9 cellular contexts compared by ENCODE assay signal in genomic region chr10:32943395-32943794, GRCh38. TPM values are rescaled to one million over a fixed set of nuclear protein-coding genes. Genes with fewer than 3 reads are reported as not detected.
A peak's percentile ranks its signal among the peaks of the same experiment; 100 is the strongest.
DNase-seq lines count a peak whose midpoint lies in the region; ATAC-seq and TF ChIP-seq lines count a peak whose summit lies in the region.
"Had no signal": no experiment of that assay in that cellular context is flagged by ENCODE, and none has a peak within 500 bp of the region (broad histone marks: within the 10 kb centered on the region; RNA-seq: fewer than 3 reads in every experiment).

No MANE protein-coding gene starts in this region.

- no peak overlapping the region for H3K4ac ChIP-seq in mesenchymal stem cell (ENCODE audit: low read depth in 1 of 2, low read length in 2 of 2)

- no peak overlapping the region for H3K14ac ChIP-seq in mesenchymal stem cell (ENCODE audit: low read length in 2 of 2)

- no peak overlapping the region for H2AK5ac ChIP-seq in mesenchymal stem cell (ENCODE audit: low read length, severe bottlenecking)

- H3K27ac ChIP-seq in mesenchymal stem cell (ENCODE audit: low read length, poor library complexity, severe bottlenecking): peak overlapping the region; percentile 21

- TF ChIP-seq POLR2A in erythroblast (IDR thresholded peaks at IDR 0.05; ENCODE audit: low read length): no peak

- peaks cover 26% of the 10 kb centered on the region for H3K4me1 ChIP-seq in mesenchymal stem cell (ENCODE audit: control insufficient read depth, insufficient read depth, low read depth, low read length)

- H2BK12ac ChIP-seq in mesenchymal stem cell (ENCODE audit: low read length in 2 of 2): no peak overlapping the region

- WGBS in mesenchymal stem cell: 89% methylated on average over 2 of the region's 2 CpGs

- no peak overlapping the region for H2BK5ac ChIP-seq in mesenchymal stem cell (ENCODE audit: low read depth, low read length, poor library complexity, severe bottlenecking)

- H3K9ac ChIP-seq in mesenchymal stem cell (ENCODE audit: low read length): no peak overlapping the region

- no peak overlapping the region for H2BK15ac ChIP-seq in mesenchymal stem cell (ENCODE audit: low read depth, poor library complexity, severe bottlenecking)

- H4K8ac ChIP-seq in mesenchymal stem cell (ENCODE audit: low read length): no peak overlapping the region

- no peak overlapping the region for H3K4me3 ChIP-seq in mesenchymal stem cell (ENCODE audit: insufficient read depth in 1 of 2, low read depth in 1 of 2, low read length in 2 of 2)

- H3K23ac ChIP-seq in mesenchymal stem cell (ENCODE audit: low read length in 2 of 2): no peak overlapping the region

- no peak overlapping the region for H2AFZ ChIP-seq in mesenchymal stem cell (ENCODE audit: low read depth, low read length)

- no peaks in the 10 kb centered on the region for H3K79me1 ChIP-seq in mesenchymal stem cell (replicated peaks; ENCODE audit: low read length, poor library complexity, severe bottlenecking)

- ATAC-seq in GM18508 (IDR thresholded peaks at IDR 0.05; ENCODE audit: insufficient read depth, unreplicated experiment) (peak; percentile 59), GM21447 (IDR thresholded peaks at IDR 0.05; ENCODE audit: unreplicated experiment) (peak; percentile 66), HG03432 (IDR thresholded peaks at IDR 0.05; ENCODE audit: unreplicated experiment) (peak; percentile 66)

- H3K18ac ChIP-seq in mesenchymal stem cell (ENCODE audit: low read depth in 1 of 2, low read length in 2 of 2): no peak overlapping the region

- no peaks in the 10 kb centered on the region for H3K27me3 ChIP-seq in mesenchymal stem cell (ENCODE audit: control insufficient read depth in 1 of 2, insufficient read depth in 1 of 2, low read length in 2 of 2)

- no peak for DNase-seq in mesenchymal stem cell
- DNase-seq in ureter (ENCODE audit: low spot score): no peak
- no peak for DNase-seq in NCI-H524 treated with DMSO at 0.1 percent for 48 hours (lab: John Stamatoyannopoulos, UW)
- DNase-seq in DMS 273 treated with DMSO at 0.1 percent for 48 hours (lab: John Stamatoyannopoulos, UW): no peak
- DNase-seq in erythroblast (lab: John Stamatoyannopoulos, UW): no peak
- DNase-seq: SHP77 had no signal

- H3K36me3 ChIP-seq in mesenchymal stem cell (ENCODE audit: control insufficient read depth in 1 of 2, insufficient read depth in 2 of 2, low read depth in 1 of 2, low read length in 2 of 2): peaks cover 16 to 28% of the 10 kb centered on the region in 2 experiments

- no peak overlapping the region for H4K91ac ChIP-seq in mesenchymal stem cell (ENCODE audit: low read length)

- no peak overlapping the region for H3K4me2 ChIP-seq in mesenchymal stem cell (ENCODE audit: low read length, poor library complexity, severe bottlenecking)

- no peak overlapping the region for H2BK120ac ChIP-seq in mesenchymal stem cell (ENCODE audit: low read depth, low read length)

- no peaks in the 10 kb centered on the region for H3K9me3 ChIP-seq in mesenchymal stem cell (ENCODE audit: control insufficient read depth, low read length)

RNA-seq across cellular contexts. Expression of gene ITGB1, which starts 14.6 kb away (rescaled TPM):
- polyA plus RNA-seq in mesenchymal stem cell (2013, experiment 1 of 2): 1,059 TPM
- polyA plus RNA-seq in mesenchymal stem cell (2013, experiment 2 of 2): 1,073 TPM
- 349 TPM for total RNA-seq in ureter
